Comparison of ENCODE assay signal across 11 cellular contexts in genomic region chr16:70166584-70167197, GRCh38. TPM values are rescaled to one million over a fixed set of nuclear protein-coding genes. Genes with fewer than 3 reads are reported as not detected.
DNase-seq lines count a peak whose midpoint lies in the region; ATAC-seq, FAIRE-seq and TF ChIP-seq lines count a peak whose summit lies in the region.
"Not testable (repeated sequence)": the region's sequence is repeated elsewhere in the genome, so short reads cannot be mapped to it uniquely, and the experiment has no call there.
"Had no signal": no experiment of that assay in that cellular context is flagged by ENCODE, and none has a peak within 500 bp of the region (broad histone marks: within the 10 kb centered on the region; RNA-seq: fewer than 3 reads in every experiment).

No MANE protein-coding gene starts in this region.

- H3K4me3 Mint-ChIP-seq in CD14-positive monocyte; mesothelial cell of epicardium; stimulated activated naive B cell treated with anti-CD40 and anti-IgM and Interleukin-4, amounts not matched to agents 10 μg/mL and 1 μg/mL and 100 μg/mL, for 72 hours: not testable (repeated sequence)

- intact Hi-C loops in CD14-positive monocyte (cut with micrococcal nuclease): loop anchor here in 1 of 2 donors (10.0 kb wide), 1 partner anchor 488 kb away; no protein-coding TSS in a partner anchor
- intact Hi-C loops in heart right ventricle (cut with DNase I): loop anchor here in 4 of 10 donors (10.0 kb wide), 3 partner anchors 88 to 488 kb away; partner anchors contain the start of gene EXOSC6 (in 2 of the 4)

- peak; percentile 76 for FAIRE-seq in endometrium (lab: Jason Lieb, UNC)

- peaks cover 0 to 15% of the 10 kb centered on the region in 2 donors for H3K36me3 Mint-ChIP-seq in CD14-positive monocyte
- H3K36me3 Mint-ChIP-seq in mesothelial cell of epicardium: not testable (repeated sequence)
- H3K36me3 Mint-ChIP-seq in stimulated activated naive B cell treated with anti-CD40 and anti-IgM and Interleukin-4, amounts not matched to agents 10 μg/mL and 1 μg/mL and 100 μg/mL, for 72 hours: peaks cover 11 to 14% of the 10 kb centered on the region in 2 donors

- not testable (repeated sequence) for H3K4me1 ChIP-seq in heart right ventricle

- peak in 6 of 8 donors; percentile 29 to 68 (median 43) for ATAC-seq in heart right ventricle
- ATAC-seq in stimulated activated naive B cell treated with anti-CD40 and anti-IgM and Interleukin-4, amounts not matched to agents 10 μg/mL and 1 μg/mL and 100 μg/mL, for 72 hours (replicated peaks): not testable (repeated sequence)

- H3K4me3 ChIP-seq in WERI-Rb-1 (ENCODE audit: low read depth, low read length); heart right ventricle: not testable (repeated sequence)

- 89 to 93% methylated on average over 7 of the region's 14 CpGs for WGBS in heart right ventricle, 2 donors

- not testable (repeated sequence) for H3K27me3 ChIP-seq in WERI-Rb-1 (ENCODE audit: insufficient read depth, low read depth, severe bottlenecking); heart right ventricle

- not testable (repeated sequence) for H3K36me3 ChIP-seq in WERI-Rb-1
- peaks cover 0 to 18% (median 8%) of the 10 kb centered on the region in 9 donors for H3K36me3 ChIP-seq in heart right ventricle

- not testable (repeated sequence) for H3K27me3 Mint-ChIP-seq in CD14-positive monocyte (ENCODE audit: low read depth in 3 of 3); mesothelial cell of epicardium (ENCODE audit: low read depth); stimulated activated naive B cell treated with anti-CD40 and anti-IgM and Interleukin-4, amounts not matched to agents 10 μg/mL and 1 μg/mL and 100 μg/mL, for 72 hours

- not testable (repeated sequence) for H3K4me1 Mint-ChIP-seq in CD14-positive monocyte; mesothelial cell of epicardium; stimulated activated naive B cell treated with anti-CD40 and anti-IgM and Interleukin-4, amounts not matched to agents 10 μg/mL and 1 μg/mL and 100 μg/mL, for 72 hours

- not testable (repeated sequence) for TF ChIP-seq CTCF in CD14-positive monocyte (IDR thresholded peaks at IDR 0.05); WERI-Rb-1 (IDR thresholded peaks at IDR 0.05; ENCODE audit: low read depth, low read length); heart right ventricle (IDR thresholded peaks at IDR 0.05); mesothelial cell of epicardium (IDR thresholded peaks at IDR 0.05; ENCODE audit: unreplicated experiment)

- H3K27ac Mint-ChIP-seq in CD14-positive monocyte: not testable (repeated sequence)
- H3K27ac Mint-ChIP-seq in mesothelial cell of epicardium: peak overlapping the region; percentile 21
- peak overlapping the region; percentile 14 for H3K27ac Mint-ChIP-seq in stimulated activated naive B cell treated with anti-CD40 and anti-IgM and Interleukin-4, amounts not matched to agents 10 μg/mL and 1 μg/mL and 100 μg/mL, for 72 hours

- H3K27ac ChIP-seq in WERI-Rb-1, heart right ventricle: not testable (repeated sequence)

- DNase-seq in CD14-positive monocyte (ENCODE audit: low spot score): peak; percentile 8
- DNase-seq in WERI-Rb-1: peak; percentile 37
- peak in 1 of 2 donors; percentile 2 for DNase-seq in heart right ventricle
- DNase-seq in mesothelial cell of epicardium (ENCODE audit: low spot score in 2 of 2, unreplicated experiment in 2 of 2); stimulated activated naive B cell treated with anti-CD40 and anti-IgM and Interleukin-4, amounts not matched to agents 10 μg/mL and 1 μg/mL and 100 μg/mL, for 72 hours: not testable (repeated sequence)

- not testable (repeated sequence) for H3K9me3 Mint-ChIP-seq in CD14-positive monocyte; mesothelial cell of epicardium; stimulated activated naive B cell treated with anti-CD40 and anti-IgM and Interleukin-4, amounts not matched to agents 10 μg/mL and 1 μg/mL and 100 μg/mL, for 72 hours

- not testable (repeated sequence) for H3K9me3 ChIP-seq in WERI-Rb-1 (ENCODE audit: severe bottlenecking); heart right ventricle

RNA-seq across cellular contexts. Expression of gene CLEC18C, which starts 6.9 kb away (rescaled TPM):
- not detected for polyA plus RNA-seq in CD14-positive monocyte
- total RNA-seq in heart right ventricle: under 1 TPM in 5 of 10 donors, not detected in 5; 0.09 to 0.23 (median 0.20) TPM
- polyA plus RNA-seq in heart right ventricle: under 1 TPM; 0.16 to 0.37 TPM
- 0.16 TPM in 1 of 3 replicates, not detected in the others for total RNA-seq in mesothelial cell of epicardium
- total RNA-seq: CD4-positive, alpha-beta T cell; H1 had no signal
- polyA plus RNA-seq: AG04450; CD8-positive, alpha-beta memory T cell; GM23248 had no signal

RNA-seq across cellular contexts. Expression of gene PDPR, which starts 52.6 kb away (rescaled TPM):
- polyA plus RNA-seq in CD14-positive monocyte (1 to 10 TPM; 5.1 to 5.7 TPM), heart right ventricle (10 to 100 TPM in 1 of 2 donors, 1 to 10 TPM in 1; 4.4 to 10.2 TPM)
- total RNA-seq in heart right ventricle (10 to 100 TPM; 19.5 to 44.5 (median 31.6) TPM), mesothelial cell of epicardium (33.3 to 35.0 TPM (median 34.4 TPM) in 3 replicates)
